Comparison of ENCODE assay signal across 15 cellular contexts in genomic region chr4:55157559-55158277, GRCh38. TPM values are rescaled to one million over a fixed set of nuclear protein-coding genes. Genes with fewer than 3 reads are reported as not detected.
DNase-seq lines count a peak whose midpoint lies in the region; TF ChIP-seq lines count a peak whose summit lies in the region.
"Had no signal": no experiment of that assay in that cellular context is flagged by ENCODE, and none has a peak within 500 bp of the region (broad histone marks: within the 10 kb centered on the region; RNA-seq: fewer than 3 reads in every experiment).

No MANE protein-coding gene starts in this region.

- TF ChIP-seq POLR2A in testis (IDR thresholded peaks at IDR 0.05): no peak
- TF ChIP-seq POLR2A in vagina (IDR thresholded peaks at IDR 0.05): no peak

- WGBS in testis, 2 donors: 17 to 28% methylated on average over 38 to 45 of the region's 45 CpGs

- DNase-seq in activated gamma-delta T cell (lab: John Stamatoyannopoulos, UW) (peak; percentile 3), activated gamma-delta T cell treated with Interleukin-2 at 50 U/mL for 16 hours (no peak), ecto neural progenitor cell (ENCODE audit: low spot score) (peak; percentile 48), iPS-NIHi7 (ENCODE audit: extremely low spot score) (peak; percentile 35), testis (no peak), HK-2 (ENCODE audit: unreplicated experiment) (no peak), GM13977 (ENCODE audit: low spot score) (no peak), vagina (ENCODE audit: extremely low spot score in 2 of 2) (no peak)
- DNase-seq: 8988T; activated naive CD4-positive, alpha-beta T cell treated with anti-CD3 and anti-CD28 coated beads, Interleukin-2, amount 10 ng/mL, durations not matched to agents 7 days and 5 days; gastrocnemius medialis; left colon; NCI-H1092 treated with DMSO at 0.1 percent for 48 hours had no signal

- in situ Hi-C loops in GM13977 (cut with MboI; ENCODE audit: low pct_unique_long_range_greater_than_20kb, low sequenced_read_pairs, unreplicated experiment): no loop called here

- H3K27ac ChIP-seq in testis (no peak overlapping the region), vagina (no peak overlapping the region)
- H3K27ac ChIP-seq: gastrocnemius medialis, SJSA1, skin epidermis had no signal

- H3K27me3 ChIP-seq in testis (no peaks in the 10 kb centered on the region), vagina (no peaks in the 10 kb centered on the region)

- TF ChIP-seq CTCF in testis (IDR thresholded peaks at IDR 0.05) (no peak), GM13977 (IDR thresholded peaks at IDR 0.05; ENCODE audit: extremely low read depth, insufficient read depth, missing control alignments) (no peak), vagina (IDR thresholded peaks at IDR 0.05) (no peak)

- intact Hi-C loops in testis (cut with DNase I; ENCODE audit: low total_unique reads): no loop called here
- intact Hi-C loops in vagina (cut with DNase I): no loop called here

- H3K36me3 ChIP-seq in testis (ENCODE audit: low read depth, missing control alignments): no peaks in the 10 kb centered on the region
- H3K36me3 ChIP-seq in vagina: no peaks in the 10 kb centered on the region
- H3K36me3 ChIP-seq: gastrocnemius medialis, SJSA1 had no signal

- H3K9me3 ChIP-seq in testis (no peaks in the 10 kb centered on the region), vagina (no peaks in the 10 kb centered on the region)
- H3K9me3 ChIP-seq: gastrocnemius medialis, SJSA1 had no signal

- peak overlapping the region; percentile 26 to 38 for H3K4me3 ChIP-seq in testis
- peak overlapping the region in 1 of 2 donors; percentile 6 for H3K4me3 ChIP-seq in vagina
- H3K4me3 ChIP-seq: SJSA1, skin epidermis had no signal

- H3K4me1 ChIP-seq in testis: no peaks in the 10 kb centered on the region
- no peaks in the 10 kb centered on the region for H3K4me1 ChIP-seq in vagina
- H3K4me1 ChIP-seq: gastrocnemius medialis, SJSA1 had no signal

RNA-seq across cellular contexts. Expression of gene KDR, which starts 32.3 kb away (rescaled TPM):
- total RNA-seq in testis (1 to 10 TPM; 6.8 to 7.9 TPM), vagina (19.4 TPM)
- polyA plus RNA-seq in testis (ENCODE audit: insufficient read depth, low read depth, low replicate concordance): 8.3 TPM

Comparison
In these comparisons a context has a peak if more than half of its experiments do, and no peak if none do; other contexts are left out.
1. DNase-seq: peak in activated gamma-delta T cell (single experiment), ecto neural progenitor cell (single experiment) and iPS-NIHi7 (single experiment); none in activated gamma-delta T cell treated with Interleukin-2 at 50 U/mL for 16 hours (single experiment), testis (single experiment), HK-2 (single experiment), GM13977 (single experiment) and vagina (0 of 2).